11 cellular contexts compared by ENCODE assay signal in genomic region chr11:126915430-126915829, GRCh38.
DNase-seq lines count a peak whose midpoint lies in the region; TF ChIP-seq lines count a peak whose summit lies in the region.
"Had no signal": no experiment of that assay in that cellular context is flagged by ENCODE, and none has a peak within 500 bp of the region (broad histone marks: within the 10 kb centered on the region; RNA-seq: fewer than 3 reads in every experiment).

No MANE protein-coding gene starts in this region.

- WGBS in smooth muscle cell (ENCODE audit: low lambda C conversion rate), result 74% methylated on average over 4 of the region's 4 CpGs

- H3K27ac ChIP-seq in fibroblast of lung (ENCODE audit: insufficient read depth, low read length), result peak overlapping the region; percentile 5
- peak overlapping the region; percentile 44 for H3K27ac ChIP-seq in smooth muscle cell (ENCODE audit: low read depth)
- H3K27ac ChIP-seq: BLaER1 treated with 17β-estradiol and CSF1 and Interleukin-3, amounts not matched to agents 10 nM and 100 nM had no signal

- H2AFZ ChIP-seq in fibroblast of lung (ENCODE audit: low read length) (no peak overlapping the region), smooth muscle cell (ENCODE audit: low read depth) (no peak overlapping the region)
- H2AFZ ChIP-seq: GM23338 had no signal

- H3K9ac ChIP-seq in adipocyte (ENCODE audit: low read length), result no peak overlapping the region
- no peak overlapping the region for H3K9ac ChIP-seq in fibroblast of lung (ENCODE audit: insufficient read depth, low read length)
- no peak overlapping the region for H3K9ac ChIP-seq in smooth muscle cell (ENCODE audit: low read depth)
- H3K9ac ChIP-seq: BLaER1 treated with 17β-estradiol and CSF1 and Interleukin-3, amounts not matched to agents 10 nM and 100 nM had no signal

- H3K4me1 ChIP-seq in adipocyte (ENCODE audit: control insufficient read depth, insufficient read depth, low read length), result peaks cover 21% of the 10 kb centered on the region
- H3K4me1 ChIP-seq in fibroblast of lung (ENCODE audit: control insufficient read depth, extremely low read depth, insufficient read depth, low read length), result peaks cover 18% of the 10 kb centered on the region
- no peaks in the 10 kb centered on the region for H3K4me1 ChIP-seq in smooth muscle cell (ENCODE audit: low read depth)

- H3F3A ChIP-seq in smooth muscle cell (ENCODE audit: low read depth), result no peaks in the 10 kb centered on the region

- H4K20me1 ChIP-seq in fibroblast of lung (ENCODE audit: control insufficient read depth, extremely low read depth, insufficient read depth, low read length), result no peaks in the 10 kb centered on the region
- H4K20me1 ChIP-seq in smooth muscle cell (ENCODE audit: low read depth), result no peaks in the 10 kb centered on the region
- H4K20me1 ChIP-seq: BLaER1 treated with 17β-estradiol and CSF1 and Interleukin-3, amounts not matched to agents 10 nM and 100 nM had no signal

- no peaks in the 10 kb centered on the region for H3K79me2 ChIP-seq in fibroblast of lung (ENCODE audit: control insufficient read depth, insufficient read depth, low read length)
- no peaks in the 10 kb centered on the region for H3K79me2 ChIP-seq in smooth muscle cell (ENCODE audit: low read depth)

- H3K4me2 ChIP-seq in fibroblast of lung (ENCODE audit: extremely low read depth, insufficient read depth, low read length), result no peak overlapping the region
- no peak overlapping the region for H3K4me2 ChIP-seq in smooth muscle cell
- H3K4me2 ChIP-seq: BLaER1 treated with 17β-estradiol and CSF1 and Interleukin-3, amounts not matched to agents 10 nM and 100 nM; GM23338 had no signal

- H3K4me3 ChIP-seq in adipocyte (ENCODE audit: low read length) (no peak overlapping the region), fibroblast of lung (replicated peaks in 1 of 4; ENCODE audit: control extremely low read depth in 1 of 4, insufficient read depth in 1 of 4, low read depth in 3 of 4, low read length in 4 of 4) (no peak overlapping the region), smooth muscle cell (no peak overlapping the region)
- H3K4me3 ChIP-seq: BLaER1 treated with 17β-estradiol and CSF1 and Interleukin-3, amounts not matched to agents 10 nM and 100 nM; GM23338 had no signal

- TF ChIP-seq CTCF in fibroblast of lung (conservative IDR thresholded peaks at IDR 0.05 in 1 of 2, IDR thresholded peaks at IDR 0.05 in 1 of 2; ENCODE audit: low read depth in 1 of 2, low read length in 2 of 2), result no peak
- TF ChIP-seq CTCF in smooth muscle cell (IDR thresholded peaks at IDR 0.05; ENCODE audit: borderline replicate concordance, insufficient read depth, poor library complexity, severe bottlenecking), result no peak

- H3K36me3 ChIP-seq in adipocyte (ENCODE audit: control insufficient read depth, insufficient read depth, low read length, severe bottlenecking), result no peaks in the 10 kb centered on the region
- no peaks in the 10 kb centered on the region for H3K36me3 ChIP-seq in fibroblast of lung (ENCODE audit: control insufficient read depth, insufficient read depth, low read length)
- no peaks in the 10 kb centered on the region for H3K36me3 ChIP-seq in smooth muscle cell (ENCODE audit: low read depth)
- H3K36me3 ChIP-seq: BLaER1 treated with 17β-estradiol and CSF1 and Interleukin-3, amounts not matched to agents 10 nM and 100 nM had no signal

- DNase-seq in EH (ENCODE audit: low read depth) (peak; percentile 18), adipocyte (ENCODE audit: low read depth) (peak; percentile 25), fibroblast of lung (ENCODE audit: low read depth in 2 of 2) (no peak), smooth muscle cell (lab: John Stamatoyannopoulos, UW; ENCODE audit: unreplicated experiment) (no peak), NCI-H526 treated with DMSO at 0.1 percent for 48 hours (lab: John Stamatoyannopoulos, UW) (no peak), H4 (ENCODE audit: low spot score) (no peak), putamen (ENCODE audit: low spot score) (no peak)
- DNase-seq: CD4-positive, CD25-positive, alpha-beta regulatory T cell; DMS53 had no signal

- no peaks in the 10 kb centered on the region for H3K27me3 ChIP-seq in adipocyte (replicated peaks; ENCODE audit: control insufficient read depth, insufficient read depth, low read length)
- no peaks in the 10 kb centered on the region for H3K27me3 ChIP-seq in fibroblast of lung (ENCODE audit: control insufficient read depth, insufficient read depth, low read length)
- no peaks in the 10 kb centered on the region for H3K27me3 ChIP-seq in smooth muscle cell (ENCODE audit: low read depth)
- H3K27me3 ChIP-seq: BLaER1 treated with 17β-estradiol and CSF1 and Interleukin-3, amounts not matched to agents 10 nM and 100 nM had no signal

- H3K9me3 ChIP-seq in adipocyte (ENCODE audit: control insufficient read depth, low read length) (no peaks in the 10 kb centered on the region), fibroblast of lung (ENCODE audit: control insufficient read depth, insufficient read depth, low read depth, low read length) (no peaks in the 10 kb centered on the region), smooth muscle cell (replicated peaks; ENCODE audit: low read depth) (no peaks in the 10 kb centered on the region)
- H3K9me3 ChIP-seq: BLaER1 treated with 17β-estradiol and CSF1 and Interleukin-3, amounts not matched to agents 10 nM and 100 nM had no signal

Comparison
In these comparisons a context has a peak if more than half of its experiments do, and no peak if none do; other contexts are left out.
1. DNase-seq: peak in EH (single experiment) and adipocyte (single experiment); none in fibroblast of lung (0 of 2), smooth muscle cell (single experiment), NCI-H526 treated with DMSO at 0.1 percent for 48 hours (single experiment), H4 (single experiment) and putamen (single experiment).